ENCODE assay signal across 9 cellular contexts in genomic region chr17:9890124-9890523, GRCh38. TPM values are rescaled to one million over a fixed set of nuclear protein-coding genes. Genes with fewer than 3 reads are reported as not detected.
DNase-seq lines count a peak whose midpoint lies in the region; ATAC-seq, FAIRE-seq and TF ChIP-seq lines count a peak whose summit lies in the region.
"Had no signal": no experiment of that assay in that cellular context is flagged by ENCODE, and none has a peak within 500 bp of the region (broad histone marks: within the 10 kb centered on the region; RNA-seq: fewer than 3 reads in every experiment).

No MANE protein-coding gene starts in this region.

- intact Hi-C loops in CD4-positive, alpha-beta memory T cell (cut with micrococcal nuclease) = no loop called here
- intact Hi-C loops in lower leg skin (cut with DNase I; ENCODE audit: low total_unique reads) = no loop called here

- no peaks in the 10 kb centered on the region for H3K4me1 Mint-ChIP-seq in CD4-positive, alpha-beta memory T cell

- no peaks in the 10 kb centered on the region for H3K36me3 Mint-ChIP-seq in CD4-positive, alpha-beta memory T cell
- H3K36me3 Mint-ChIP-seq: natural killer cell treated with Interleukin-12 subunit alpha and Interleukin-12 subunit beta and Interleukin-15 and Interleukin-18, amount 100 ng/mL, for 72 hours had no signal

- no peaks in the 10 kb centered on the region for H3K4me1 ChIP-seq in HEK293 (ENCODE audit: control insufficient read depth, insufficient read depth, low read length)
- H3K4me1 ChIP-seq in keratinocyte (ENCODE audit: control insufficient read depth, extremely low read depth, insufficient read depth, low read length) = no peaks in the 10 kb centered on the region
- H3K4me1 ChIP-seq in CD4-positive, alpha-beta memory T cell (ENCODE audit: insufficient read depth, low read length) = no peaks in the 10 kb centered on the region

- no peak overlapping the region for H3K9ac ChIP-seq in keratinocyte (ENCODE audit: control insufficient read depth, extremely low read depth, insufficient read depth, low read length)

- CTCF ChIA-PET in HEK293 (lab: Yijun Ruan, JAX) = interaction anchor here (0.5 to 3.6 kb wide), 41 partner anchors 10 to 594 kb away, joined by 3 to 56 read pairs (median 4); partner anchors contain the start of gene RCVRN
- CTCF ChIA-PET in CD4-positive, alpha-beta memory T cell (lab: Charles Lee; ENCODE audit: partially characterized antibody) = interaction anchor here (1.5 kb wide), 1 partner anchor 8 kb away, joined by 4 read pairs; no protein-coding TSS in a partner anchor

- H3K36me3 ChIP-seq in HEK293 (ENCODE audit: control insufficient read depth in 2 of 2, insufficient read depth in 1 of 2, low read length in 2 of 2) (no peaks in the 10 kb centered on the region), keratinocyte (ENCODE audit: control insufficient read depth in 2 of 2, extremely low read depth in 1 of 2, insufficient read depth in 2 of 2, low read length in 2 of 2) (no peaks in the 10 kb centered on the region)
- H3K36me3 ChIP-seq in CD4-positive, alpha-beta memory T cell (ENCODE audit: insufficient read depth, low read length) = no peaks in the 10 kb centered on the region

- no peak overlapping the region for H3K27ac Mint-ChIP-seq in CD4-positive, alpha-beta memory T cell
- H3K27ac Mint-ChIP-seq: natural killer cell treated with Interleukin-12 subunit alpha and Interleukin-12 subunit beta and Interleukin-15 and Interleukin-18, amount 100 ng/mL, for 72 hours had no signal

- H3K4me3 ChIP-seq in HEK293 (ENCODE audit: low read depth, low read length) = no peak overlapping the region
- no peak overlapping the region for H3K4me3 ChIP-seq in keratinocyte (ENCODE audit: control insufficient read depth in 2 of 3, extremely low read depth in 1 of 3, insufficient read depth in 2 of 3, low read depth in 1 of 3, low read length in 3 of 3)
- H3K4me3 ChIP-seq in CD4-positive, alpha-beta memory T cell (ENCODE audit: low read length in 2 of 2) = no peak overlapping the region
- H3K4me3 ChIP-seq in lower leg skin (ENCODE audit: low read depth, poor library complexity, severe bottlenecking) = no peak overlapping the region

- DNase-seq in COLO829 (ENCODE audit: low spot score) (peak; percentile 69), keratinocyte (ENCODE audit: low read depth, low spot score) (no peak), NCI-H510A (lab: John Stamatoyannopoulos, UW) (no peak), lower leg skin (ENCODE audit: low spot score in 2 of 2) (no peak)
- no peak for DNase-seq in CD4-positive, alpha-beta memory T cell

- FAIRE-seq in keratinocyte (lab: Jason Lieb, UNC) = no peak

- no peak overlapping the region for H3K27ac ChIP-seq in HEK293 (ENCODE audit: extremely low read depth, low read depth, low read length)
- H3K27ac ChIP-seq in VCaP = no peak overlapping the region
- H3K27ac ChIP-seq in keratinocyte (ENCODE audit: control insufficient read depth, insufficient read depth, low read length) = no peak overlapping the region
- no peak overlapping the region for H3K27ac ChIP-seq in CD4-positive, alpha-beta memory T cell (ENCODE audit: low read depth, low read length)

- H3K9me3 ChIP-seq in HEK293 (ENCODE audit: control insufficient read depth, insufficient read depth, low read depth, low read length) (no peaks in the 10 kb centered on the region), keratinocyte (ENCODE audit: control insufficient read depth, low read depth, low read length) (no peaks in the 10 kb centered on the region)
- H3K9me3 ChIP-seq in CD4-positive, alpha-beta memory T cell (ENCODE audit: control insufficient read depth in 1 of 2, low read length in 2 of 2) = no peaks in the 10 kb centered on the region

- peaks cover 0 to 5% (median under 1%) of the 10 kb centered on the region in 8 donors for H3K9me3 Mint-ChIP-seq in CD4-positive, alpha-beta memory T cell
- H3K9me3 Mint-ChIP-seq: natural killer cell treated with Interleukin-12 subunit alpha and Interleukin-12 subunit beta and Interleukin-15 and Interleukin-18, amount 100 ng/mL, for 72 hours had no signal

- TF ChIP-seq POLR2A in lower leg skin (IDR thresholded peaks at IDR 0.05) = no peak

- no peaks in the 10 kb centered on the region for H3K27me3 ChIP-seq in keratinocyte (ENCODE audit: control insufficient read depth, extremely low read depth, insufficient read depth, low read length)
- H3K27me3 ChIP-seq in CD4-positive, alpha-beta memory T cell (ENCODE audit: insufficient read depth, low read length) = no peaks in the 10 kb centered on the region

- H3K4me3 Mint-ChIP-seq in CD4-positive, alpha-beta memory T cell = no peak overlapping the region
- H3K4me3 Mint-ChIP-seq: natural killer cell treated with Interleukin-12 subunit alpha and Interleukin-12 subunit beta and Interleukin-15 and Interleukin-18, amount 100 ng/mL, for 72 hours had no signal

- POLR2A ChIA-PET in HEK293 (lab: Yijun Ruan, JAX) = no interaction called here
- POLR2A ChIA-PET in CD4-positive, alpha-beta memory T cell (lab: Charles Lee; ENCODE audit: partially characterized antibody) = no interaction called here

- dilution Hi-C loops in keratinocyte (cut with MboI; ENCODE audit: extremely low pct_ligation_motif_present, low sequenced_read_pairs) = no loop called here

- ATAC-seq in GM18873 (IDR thresholded peaks at IDR 0.05; ENCODE audit: low FRiP score, unreplicated experiment) = no peak

- WGBS in lower leg skin, 2 donors = 6 to 27% methylated on average over 2 of the region's 2 CpGs

- H3K9me1 ChIP-seq in keratinocyte (ENCODE audit: control insufficient read depth, extremely low read depth, insufficient read depth, low read length) = no peaks in the 10 kb centered on the region

- no peak overlapping the region for H3K4me2 ChIP-seq in keratinocyte (ENCODE audit: control insufficient read depth, extremely low read depth, insufficient read depth, low read depth, low read length)

- peaks cover 2 to 11% of the 10 kb centered on the region in 2 donors for H3K27me3 Mint-ChIP-seq in CD4-positive, alpha-beta memory T cell

- no peak overlapping the region for H2AFZ ChIP-seq in keratinocyte (ENCODE audit: control insufficient read depth, low read length)

- H4K20me1 ChIP-seq in keratinocyte (ENCODE audit: control insufficient read depth, extremely low read depth, insufficient read depth, low read length) = no peaks in the 10 kb centered on the region

- TF ChIP-seq CTCF in HEK293 (tag by site-specific recombination; IDR thresholded peaks at IDR 0.05) (no peak), VCaP (conservative IDR thresholded peaks at IDR 0.05) (peak; percentile 47), keratinocyte (optimal IDR thresholded peaks at IDR 0.05 in 1 of 3, IDR thresholded peaks at IDR 0.05 in 1 of 3, conservative IDR thresholded peaks at IDR 0.05 in 1 of 3; ENCODE audit: extremely low read depth in 1 of 3, insufficient read depth in 2 of 3, low read length in 3 of 3) (peak in 2 of 3 experiments; percentile 47 to 56), lower leg skin (IDR thresholded peaks at IDR 0.05) (no peak)

- H3K79me2 ChIP-seq in keratinocyte (ENCODE audit: control insufficient read depth, insufficient read depth, low read length) = no peaks in the 10 kb centered on the region

TF ChIP-seq in HEK293, 187 proteins besides CTCF, POLR2A, EP300 and RAD21 (continues in another document):
- peak; percentile 41 for TF ChIP-seq ZNF654 (tag by site-specific recombination; IDR thresholded peaks at IDR 0.05; ENCODE audit: low read depth)
- 0 out of 2 replicates have a peak, but pooled peaks have one; percentile 34 for TF ChIP-seq ZNF2 (tag by site-specific recombination; IDR thresholded peaks at IDR 0.05)
- TF ChIP-seq, protein P1, sequence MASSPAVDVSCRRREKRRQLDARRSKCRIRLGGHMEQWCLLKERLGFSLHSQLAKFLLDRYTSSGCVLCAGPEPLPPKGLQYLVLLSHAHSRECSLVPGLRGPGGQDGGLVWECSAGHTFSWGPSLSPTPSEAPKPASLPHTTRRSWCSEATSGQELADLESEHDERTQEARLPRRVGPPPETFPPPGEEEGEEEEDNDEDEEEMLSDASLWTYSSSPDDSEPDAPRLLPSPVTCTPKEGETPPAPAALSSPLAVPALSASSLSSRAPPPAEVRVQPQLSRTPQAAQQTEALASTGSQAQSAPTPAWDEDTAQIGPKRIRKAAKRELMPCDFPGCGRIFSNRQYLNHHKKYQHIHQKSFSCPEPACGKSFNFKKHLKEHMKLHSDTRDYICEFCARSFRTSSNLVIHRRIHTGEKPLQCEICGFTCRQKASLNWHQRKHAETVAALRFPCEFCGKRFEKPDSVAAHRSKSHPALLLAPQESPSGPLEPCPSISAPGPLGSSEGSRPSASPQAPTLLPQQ (tag by site-specific recombination; IDR thresholded peaks at IDR 0.05) = no peak

RNA-seq across cellular contexts. Expression of gene RCVRN, which starts 14.9 kb away (rescaled TPM):
- polyA plus RNA-seq in keratinocyte = not detected in 3 replicates
- polyA plus RNA-seq in keratinocyte (2011; ENCODE audit: low read depth) = not detected
- not detected in 2 replicates for polyA plus RNA-seq in keratinocyte (2011; cell fraction: cytosol; rRNA removed)
- polyA plus RNA-seq in keratinocyte (2011; cell fraction: nucleus; rRNA removed) = not detected in 2 replicates
- not detected in 2 replicates for polyA plus RNA-seq in keratinocyte (2012; ENCODE audit: low replicate concordance)
- polyA minus RNA-seq in keratinocyte = not detected in 3 replicates
- polyA minus RNA-seq in keratinocyte (2011; cell fraction: cytosol; rRNA and poly(A)+ RNA removed) = not detected
- polyA minus RNA-seq in keratinocyte (2011; cell fraction: nucleus; rRNA and poly(A)+ RNA removed) = not detected in 2 replicates
- total RNA-seq in CD4-positive, alpha-beta memory T cell = not detected
- not detected for polyA plus RNA-seq in CD4-positive, alpha-beta memory T cell
- total RNA-seq in lower leg skin = 1 to 10 TPM in 1 of 4 donors, under 1 TPM in 3; 0.06 to 1.1 (median 0.24) TPM
- total RNA-seq: natural killer cell treated with Interleukin-12 subunit alpha and Interleukin-12 subunit beta and Interleukin-15 and Interleukin-18, amount 100 ng/mL, for 72 hours had no signal

Comparison
In these comparisons a context has a peak if more than half of its experiments do, and no peak if none do; other contexts are left out.
1. CTCF ChIP-seq: peak in VCaP (single experiment) and keratinocyte (2 of 3); none in HEK293 (single experiment) and lower leg skin (0 of 3).